6 cellular contexts compared by ENCODE assay signal in genomic region chr20:63968136-63968927, GRCh38.
A peak's percentile ranks its signal among the peaks of the same experiment; 100 is the strongest.
DNase-seq lines count a peak whose midpoint lies in the region; ATAC-seq and TF ChIP-seq lines count a peak whose summit lies in the region.

No MANE protein-coding gene starts in this region.

- no peaks in the 10 kb centered on the region for H3K9me2 ChIP-seq in Loucy (replicated peaks; ENCODE audit: low read depth, low read length)

- peak overlapping the region; percentile 88 for H3K4me2 ChIP-seq in Loucy (ENCODE audit: low read depth, low read length, poor library complexity, severe bottlenecking)

- no peaks in the 10 kb centered on the region for H3F3A ChIP-seq in Loucy (ENCODE audit: low read depth)

- TF ChIP-seq CTCF in Loucy (conservative IDR thresholded peaks at IDR 0.05; ENCODE audit: low read length), result no peak

- no peaks in the 10 kb centered on the region for H3K27me3 Mint-ChIP-seq in effector memory CD8-positive, alpha-beta T cell

- no peaks in the 10 kb centered on the region for H4K20me1 ChIP-seq in Loucy (ENCODE audit: insufficient read depth, low read length, poor library complexity, severe bottlenecking)

- H3K9me3 Mint-ChIP-seq in effector memory CD8-positive, alpha-beta T cell, result no peaks in the 10 kb centered on the region

- H3K4me3 ChIP-seq in Loucy (ENCODE audit: low read length, poor library complexity, severe bottlenecking), result peak overlapping the region; percentile 89
- H3K4me3 ChIP-seq in skeletal muscle cell (ENCODE audit: low read depth, low read length), result peak overlapping the region; percentile 68

- no peak for ATAC-seq in effector memory CD8-positive, alpha-beta T cell (replicated peaks)
- no peak for ATAC-seq in GM21526 (IDR thresholded peaks at IDR 0.05; ENCODE audit: low FRiP score, unreplicated experiment)

- H3K27ac Mint-ChIP-seq in effector memory CD8-positive, alpha-beta T cell, result peak overlapping the region; percentile 77 to 92

- TF ChIP-seq POLR2A in erythroblast (IDR thresholded peaks at IDR 0.05; ENCODE audit: low read length), result no peak

- peak overlapping the region; percentile 91 for H3K9ac ChIP-seq in Loucy (ENCODE audit: low read depth, low read length, poor library complexity, severe bottlenecking)

- H2AFZ ChIP-seq in Loucy (ENCODE audit: low read length), result no peak overlapping the region

- no peaks in the 10 kb centered on the region for H3K27me3 ChIP-seq in Loucy (ENCODE audit: insufficient read depth, low read length, poor library complexity, severe bottlenecking)

- H3K79me2 ChIP-seq in Loucy (ENCODE audit: insufficient read depth, low read length), result peaks cover 11% of the 10 kb centered on the region; the same call in 1 of the 2 replicates

- H3K4me3 Mint-ChIP-seq in effector memory CD8-positive, alpha-beta T cell, result peak overlapping the region; percentile 88 to 90

- H3K4me1 ChIP-seq in Loucy (ENCODE audit: insufficient read depth, low read length, poor library complexity, severe bottlenecking), result peaks cover 20% of the 10 kb centered on the region

- no peaks in the 10 kb centered on the region for H3K36me3 ChIP-seq in Loucy (ENCODE audit: insufficient read depth, low read length)

- no peaks in the 10 kb centered on the region for H3K9me3 ChIP-seq in Loucy (ENCODE audit: insufficient read depth, low read depth, low read length)

- H3K36me3 Mint-ChIP-seq in effector memory CD8-positive, alpha-beta T cell (ENCODE audit: insufficient read depth), result peaks cover 6% of the 10 kb centered on the region

- DNase-seq in effector memory CD8-positive, alpha-beta T cell, result no peak
- DNase-seq in skeletal muscle cell (ENCODE audit: low read depth) (no peak), HUDEP-2 (lab: John Stamatoyannopoulos, UW; ENCODE audit: unreplicated experiment in 76 of 76) (no peak), erythroblast (lab: John Stamatoyannopoulos, UW) (no peak)

- H3K4me1 Mint-ChIP-seq in effector memory CD8-positive, alpha-beta T cell (ENCODE audit: low read depth in 2 of 2), result peaks cover 8 to 10% of the 10 kb centered on the region in 2 donors
